In genomic region chr11:126147268-126148111, GRCh38 we compare ENCODE assay signal across 10 cellular contexts.
DNase-seq lines count a peak whose midpoint lies in the region; ATAC-seq and TF ChIP-seq lines count a peak whose summit lies in the region.
"Had no signal": no experiment of that assay in that cellular context is flagged by ENCODE, and none has a peak within 500 bp of the region (broad histone marks: within the 10 kb centered on the region; RNA-seq: fewer than 3 reads in every experiment).

No MANE protein-coding gene starts in this region.

- H3K9me3 ChIP-seq in sigmoid colon = no peaks in the 10 kb centered on the region
- H3K9me3 ChIP-seq: prostate gland had no signal

- H3K4me1 ChIP-seq in sigmoid colon = peaks cover 0 to 18% (median 8%) of the 10 kb centered on the region in 4 donors
- H3K4me1 ChIP-seq: prostate gland had no signal

- H3K27me3 ChIP-seq in H7 (ENCODE audit: control insufficient read depth, insufficient read depth, low read length) (no peaks in the 10 kb centered on the region), sigmoid colon (no peaks in the 10 kb centered on the region)

- H3K27me3 Mint-ChIP-seq in osteocyte (ENCODE audit: unreplicated experiment) = peaks cover 26% of the 10 kb centered on the region

- peaks cover 6% of the 10 kb centered on the region for H3K9me3 Mint-ChIP-seq in osteocyte (ENCODE audit: unreplicated experiment)

- no peak for TF ChIP-seq CTCF in sigmoid colon (IDR thresholded peaks at IDR 0.05)
- no peak for TF ChIP-seq CTCF in osteocyte (IDR thresholded peaks at IDR 0.05)

- 91 to 93% methylated on average over 12 of the region's 12 CpGs for WGBS in sigmoid colon, 2 donors

- no peak for TF ChIP-seq EP300 in sigmoid colon (IDR thresholded peaks at IDR 0.05)

- TF ChIP-seq POLR2A in sigmoid colon (IDR thresholded peaks at IDR 0.05) = no peak

- no peaks in the 10 kb centered on the region for H3K36me3 ChIP-seq in H7 (replicated peaks; ENCODE audit: control insufficient read depth, insufficient read depth, low read length)
- no peaks in the 10 kb centered on the region for H3K36me3 ChIP-seq in sigmoid colon
- H3K36me3 ChIP-seq: prostate gland had no signal

- H3K4me3 ChIP-seq in H7 (ENCODE audit: insufficient read depth, low read depth, low read length) (no peak overlapping the region), sigmoid colon (no peak overlapping the region)
- H3K4me3 ChIP-seq: prostate gland had no signal

- peaks cover 13% of the 10 kb centered on the region for H3K4me1 Mint-ChIP-seq in osteocyte (ENCODE audit: unreplicated experiment)

- ATAC-seq in Right ventricle myocardium superior (ENCODE audit: poor library complexity) = no peak

- H3K27ac Mint-ChIP-seq in osteocyte (ENCODE audit: unreplicated experiment) = no peak overlapping the region

- H3K4me3 Mint-ChIP-seq in osteocyte (ENCODE audit: unreplicated experiment) = no peak overlapping the region

- H3K36me3 Mint-ChIP-seq in osteocyte (ENCODE audit: unreplicated experiment) = peaks cover 5% of the 10 kb centered on the region

- DNase-seq in H7 (peak; percentile 68), NCI-H2196 treated with DMSO at 0.1 percent for 48 hours (lab: John Stamatoyannopoulos, UW; ENCODE audit: unreplicated experiment) (peak; percentile 33), islet precursor cell (peak; percentile 68), sigmoid colon (peak; percentile 56), NCI-H510A treated with DMSO at 0.1 percent for 48 hours (lab: John Stamatoyannopoulos, UW) (no peak), osteocyte (ENCODE audit: extremely low spot score, unreplicated experiment) (no peak), Right ventricle myocardium superior (no peak)
- DNase-seq: activated CD4-positive, alpha-beta T cell treated with anti-CD3 and anti-CD28 coated beads for 1 hour; MM.1S had no signal

- peak overlapping the region in 1 of 4 donors; percentile 10 for H3K27ac ChIP-seq in sigmoid colon
- H3K27ac ChIP-seq: prostate gland had no signal

- intact Hi-C loops in sigmoid colon (cut with DNase I) = no loop called here
- intact Hi-C loops in Right ventricle myocardium superior (cut with DNase I) = no loop called here

Comparison
In these comparisons a context has a peak if more than half of its experiments do, and no peak if none do; other contexts are left out.
1. DNase-seq: peak in H7 (single experiment), NCI-H2196 treated with DMSO at 0.1 percent for 48 hours (single experiment), islet precursor cell (single experiment) and sigmoid colon (single experiment); none in NCI-H510A treated with DMSO at 0.1 percent for 48 hours (single experiment), osteocyte (single experiment) and Right ventricle myocardium superior (single experiment).